In the genomic region with DNA sequence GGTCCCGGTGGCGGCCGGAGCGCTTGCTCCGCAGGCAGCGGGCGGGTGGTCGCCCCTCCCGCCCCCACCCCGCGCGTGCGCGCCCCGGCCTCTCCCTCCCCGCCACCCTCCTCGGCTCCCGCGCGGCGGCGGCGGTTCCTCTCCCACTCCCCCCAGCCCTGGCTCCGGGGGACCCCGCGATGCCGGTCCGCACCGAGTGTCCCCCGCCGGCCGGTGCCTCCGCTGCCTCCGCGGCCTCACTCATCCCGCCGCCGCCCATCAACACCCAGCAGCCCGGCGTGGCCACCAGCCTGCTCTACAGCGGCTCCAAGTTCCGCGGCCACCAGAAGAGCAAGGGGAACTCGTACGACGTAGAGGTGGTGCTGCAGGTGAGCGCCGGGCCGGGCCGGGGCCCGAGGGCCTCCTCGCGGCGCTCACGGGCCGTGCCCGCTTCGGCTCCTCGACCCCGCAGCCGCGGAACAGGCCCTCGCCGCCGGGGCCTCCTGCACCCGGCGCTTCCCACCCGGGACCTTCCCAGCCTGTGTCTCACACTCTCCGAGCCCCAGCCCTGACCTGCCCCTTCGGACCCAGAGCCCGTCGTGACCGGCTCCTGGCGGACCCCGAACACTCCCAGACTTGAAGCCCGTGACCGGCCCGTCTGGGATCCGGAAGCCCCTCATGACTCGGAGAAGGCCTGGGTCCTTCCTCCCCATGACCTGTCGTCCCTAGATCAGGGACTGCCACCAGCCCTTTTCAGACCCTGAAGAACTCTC, we compare ENCODE assay signal across 1 cellular context.
A peak's percentile ranks its signal among the peaks of the same experiment; 100 is the strongest.
TF ChIP-seq lines count a peak whose summit lies in the region.

No MANE protein-coding gene starts in this region.

TF ChIP-seq in WTC11, 78 proteins besides CTCF, POLR2A, EP300 and RAD21 (continued from another document):
- 0 out of 2 replicates have a peak, but pooled peaks have one; percentile 54 for TF ChIP-seq ARID4B (CRISPR knock-in tag; IDR thresholded peaks at IDR 0.05; ENCODE audit: borderline replicate concordance)
